In the genomic region with DNA sequence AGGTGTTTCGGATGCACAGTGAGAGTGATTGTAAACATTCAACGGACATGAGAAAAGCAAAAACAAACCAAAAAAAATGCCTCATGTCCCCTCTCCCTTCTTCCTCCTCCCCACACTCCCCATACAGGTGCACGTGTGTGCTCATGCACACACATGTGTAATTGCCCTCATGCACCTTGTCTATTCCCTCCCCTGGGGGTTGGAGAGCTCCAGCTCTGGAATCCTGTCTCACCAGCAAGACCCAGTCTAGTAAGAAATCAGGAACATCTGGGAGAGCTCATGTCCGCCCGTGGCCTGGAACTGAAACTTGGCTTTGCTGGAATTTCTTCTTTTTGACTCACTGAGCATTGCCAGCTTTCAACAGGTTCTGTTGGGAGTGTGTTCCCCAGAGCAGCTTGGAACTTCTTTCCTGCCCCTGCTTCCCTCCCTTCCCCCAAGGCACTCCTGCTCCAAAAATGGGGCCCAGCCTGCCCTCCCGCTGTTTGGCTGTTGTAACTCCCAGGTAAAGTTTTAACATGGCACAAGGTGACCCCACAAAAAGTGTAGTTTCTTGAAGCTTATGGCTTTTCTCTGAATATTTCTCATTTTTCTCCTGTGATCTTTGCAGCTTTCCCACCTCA, we compare ENCODE assay signal across 10 cellular contexts.
DNase-seq lines count a peak whose midpoint lies in the region; ATAC-seq and TF ChIP-seq lines count a peak whose summit lies in the region.
"Had no signal": no experiment of that assay in that cellular context is flagged by ENCODE, and none has a peak within 500 bp of the region (broad histone marks: within the 10 kb centered on the region; RNA-seq: fewer than 3 reads in every experiment).

No MANE protein-coding gene starts in this region.

- H3K27me3 Mint-ChIP-seq in activated CD8-positive, alpha-beta T cell treated with anti-CD3 and anti-CD28 coated beads, Interleukin-2, amount 10 ng/mL, durations not matched to agents 7 days and 5 days (ENCODE audit: low read depth), result no peaks in the 10 kb centered on the region

- CTCF ChIA-PET in activated CD8-positive, alpha-beta T cell treated with anti-CD3 and anti-CD28 coated beads, Interleukin-2, amount 10 ng/mL, durations not matched to agents 7 days and 5 days (lab: Charles Lee), result interaction anchor here (0.6 to 0.9 kb wide), 3 partner anchors 16 to 188 kb away, joined by 3 read pairs; no protein-coding TSS in a partner anchor

- no peak for TF ChIP-seq CTCF in AG10803 (conservative IDR thresholded peaks at IDR 0.05; ENCODE audit: low read length)

- no peaks in the 10 kb centered on the region for H3K9me3 Mint-ChIP-seq in activated CD8-positive, alpha-beta T cell treated with anti-CD3 and anti-CD28 coated beads, Interleukin-2, amount 10 ng/mL, durations not matched to agents 7 days and 5 days (ENCODE audit: insufficient read depth)

- H3K4me3 ChIP-seq in AG10803 (ENCODE audit: low read length), result no peak overlapping the region
- H3K4me3 ChIP-seq: esophagus squamous epithelium had no signal

- DNase-seq in AG10803 (ENCODE audit: low read depth) (peak; percentile 86), globus pallidus (ENCODE audit: low spot score) (peak; percentile 19), SK-N-DZ (ENCODE audit: low spot score) (no peak), NCI-H146 (lab: John Stamatoyannopoulos, UW) (no peak), NCI-H1436 treated with DMSO at 0.1 percent for 48 hours (lab: John Stamatoyannopoulos, UW) (no peak)
- no peak for DNase-seq in activated CD8-positive, alpha-beta T cell treated with anti-CD3 and anti-CD28 coated beads, Interleukin-2, amount 10 ng/mL, durations not matched to agents 7 days and 5 days
- DNase-seq in effector CD4-positive, alpha-beta T cell, result no peak
- DNase-seq: esophagus squamous epithelium; NK-92 treated with Interleukin-12 subunit alpha and Interleukin-12 subunit beta, amount 100 ng/mL, for 24 hours had no signal

- peaks cover 12% of the 10 kb centered on the region for H3K36me3 Mint-ChIP-seq in activated CD8-positive, alpha-beta T cell treated with anti-CD3 and anti-CD28 coated beads, Interleukin-2, amount 10 ng/mL, durations not matched to agents 7 days and 5 days (ENCODE audit: low read depth)

- ATAC-seq in GM19035 (IDR thresholded peaks at IDR 0.05; ENCODE audit: unreplicated experiment), result peak; percentile 11
- no peak for ATAC-seq in activated CD8-positive, alpha-beta T cell treated with anti-CD3 and anti-CD28 coated beads, Interleukin-2, amount 10 ng/mL, durations not matched to agents 7 days and 5 days

- H3K4me1 Mint-ChIP-seq in activated CD8-positive, alpha-beta T cell treated with anti-CD3 and anti-CD28 coated beads, Interleukin-2, amount 10 ng/mL, durations not matched to agents 7 days and 5 days (ENCODE audit: low read depth), result peaks cover 4% of the 10 kb centered on the region

- no peak overlapping the region for H3K4me3 Mint-ChIP-seq in activated CD8-positive, alpha-beta T cell treated with anti-CD3 and anti-CD28 coated beads, Interleukin-2, amount 10 ng/mL, durations not matched to agents 7 days and 5 days

- peak overlapping the region; percentile 9 for H3K27ac Mint-ChIP-seq in activated CD8-positive, alpha-beta T cell treated with anti-CD3 and anti-CD28 coated beads, Interleukin-2, amount 10 ng/mL, durations not matched to agents 7 days and 5 days

- POLR2A ChIA-PET in activated CD8-positive, alpha-beta T cell treated with anti-CD3 and anti-CD28 coated beads, Interleukin-2, amount 10 ng/mL, durations not matched to agents 7 days and 5 days (lab: Charles Lee), result no interaction called here

Comparison
In these comparisons a context has a peak if more than half of its experiments do, and no peak if none do; other contexts are left out.
1. DNase-seq: peak in AG10803 (single experiment) and globus pallidus (single experiment); none in activated CD8-positive, alpha-beta T cell treated with anti-CD3 and anti-CD28 coated beads, Interleukin-2, amount 10 ng/mL, durations not matched to agents 7 days and 5 days (single experiment), effector CD4-positive, alpha-beta T cell (single experiment), SK-N-DZ (single experiment), NCI-H146 (single experiment) and NCI-H1436 treated with DMSO at 0.1 percent for 48 hours (single experiment).